Comparison of ENCODE assay signal across 1 cellular context in genomic region chr14:42429401-42429800, GRCh38.
TF ChIP-seq lines count a peak whose summit lies in the region.

No MANE protein-coding gene starts in this region.

TF ChIP-seq in GM23338, 12 proteins besides CTCF, POLR2A, EP300 and RAD21 (continued from another document):
- TF ChIP-seq ZNF462 (CRISPR knock-in tag; IDR thresholded peaks at IDR 0.05) (no peak), STAT1 (IDR thresholded peaks at IDR 0.05; ENCODE audit: unreplicated experiment) (no peak)
